Comparison of ENCODE assay signal across 23 cellular contexts in genomic region chr3:153260681-153261080, GRCh38.
"Had no signal": no experiment of that assay in that cellular context is flagged by ENCODE, and none has a peak within 500 bp of the region (broad histone marks: within the 10 kb centered on the region; RNA-seq: fewer than 3 reads in every experiment).

No MANE protein-coding gene starts in this region.

- H3K27me3 Mint-ChIP-seq: activated CD4-positive, alpha-beta T cell treated with anti-CD3 and anti-CD28 coated beads, Interleukin-2, amount 10 ng/mL, durations not matched to agents 7 days and 5 days; activated CD8-positive, alpha-beta memory T cell treated with anti-CD3 and anti-CD28 coated beads, Interleukin-2, amount 10 ng/mL, durations not matched to agents 7 days and 5 days; activated CD8-positive, alpha-beta T cell treated with anti-CD3 and anti-CD28 coated beads for 36 hours; activated naive CD8-positive, alpha-beta T cell treated with anti-CD3 and anti-CD28 coated beads, Interleukin-2, amount 50 U/mL, for 24 hours; central memory CD8-positive, alpha-beta T cell; effector memory CD8-positive, alpha-beta T cell; natural killer cell treated with Interleukin-12 subunit alpha and Interleukin-12 subunit beta and Interleukin-15 and Interleukin-18, amount 100 ng/mL, for 72 hours; progenitor cell of endocrine pancreas had no signal

- H3K9me3 ChIP-seq: colonic mucosa, esophagus muscularis mucosa, gastrocnemius medialis had no signal

- H3K27ac Mint-ChIP-seq: activated CD4-positive, alpha-beta T cell treated with anti-CD3 and anti-CD28 coated beads, Interleukin-2, amount 10 ng/mL, durations not matched to agents 7 days and 5 days; activated CD8-positive, alpha-beta memory T cell treated with anti-CD3 and anti-CD28 coated beads, Interleukin-2, amount 10 ng/mL, durations not matched to agents 7 days and 5 days; activated CD8-positive, alpha-beta T cell treated with anti-CD3 and anti-CD28 coated beads for 36 hours; activated naive CD8-positive, alpha-beta T cell treated with anti-CD3 and anti-CD28 coated beads, Interleukin-2, amount 50 U/mL, for 24 hours; memory B cell; natural killer cell treated with Interleukin-12 subunit alpha and Interleukin-12 subunit beta and Interleukin-15 and Interleukin-18, amount 100 ng/mL, for 72 hours; progenitor cell of endocrine pancreas had no signal

- H3K4me3 ChIP-seq: colonic mucosa, dorsolateral prefrontal cortex, esophagus muscularis mucosa, gastrocnemius medialis had no signal

- H3K4me1 ChIP-seq: colonic mucosa, esophagus muscularis mucosa, gastrocnemius medialis had no signal

- H3K9me3 Mint-ChIP-seq: activated CD8-positive, alpha-beta T cell treated with anti-CD3 and anti-CD28 coated beads for 36 hours; central memory CD8-positive, alpha-beta T cell; effector memory CD8-positive, alpha-beta T cell had no signal

- ATAC-seq: activated CD8-positive, alpha-beta memory T cell treated with anti-CD3 and anti-CD28 coated beads, Interleukin-2, amount 10 ng/mL, durations not matched to agents 7 days and 5 days; activated CD8-positive, alpha-beta T cell treated with anti-CD3 and anti-CD28 coated beads for 36 hours; activated naive CD8-positive, alpha-beta T cell treated with anti-CD3 and anti-CD28 coated beads, Interleukin-2, amount 50 U/mL, for 24 hours; effector memory CD8-positive, alpha-beta T cell; gastrocnemius medialis; left colon; natural killer cell treated with Interleukin-12 subunit alpha and Interleukin-12 subunit beta and Interleukin-15 and Interleukin-18, amount 100 ng/mL, for 72 hours; stimulated activated naive CD8-positive, alpha-beta T cell treated with anti-CD3 and anti-CD28 coated beads, Interleukin-15, Interleukin-2, amounts not matched to agents 100 U/mL and 50 U/mL, for 24 hours had no signal

- H3K36me3 Mint-ChIP-seq: activated CD8-positive, alpha-beta memory T cell treated with anti-CD3 and anti-CD28 coated beads, Interleukin-2, amount 10 ng/mL, durations not matched to agents 7 days and 5 days; natural killer cell treated with Interleukin-12 subunit alpha and Interleukin-12 subunit beta and Interleukin-15 and Interleukin-18, amount 100 ng/mL, for 72 hours had no signal

- H3K27me3 ChIP-seq: colonic mucosa, dorsolateral prefrontal cortex, esophagus muscularis mucosa, gastrocnemius medialis had no signal

- H3K27ac ChIP-seq: colonic mucosa, dorsolateral prefrontal cortex, esophagus muscularis mucosa, gastrocnemius medialis, WERI-Rb-1 had no signal

- H3K4me3 Mint-ChIP-seq: activated CD4-positive, alpha-beta T cell treated with anti-CD3 and anti-CD28 coated beads, Interleukin-2, amount 10 ng/mL, durations not matched to agents 7 days and 5 days; activated CD8-positive, alpha-beta memory T cell treated with anti-CD3 and anti-CD28 coated beads, Interleukin-2, amount 10 ng/mL, durations not matched to agents 7 days and 5 days; activated CD8-positive, alpha-beta T cell treated with anti-CD3 and anti-CD28 coated beads for 36 hours; activated naive CD8-positive, alpha-beta T cell treated with anti-CD3 and anti-CD28 coated beads, Interleukin-2, amount 50 U/mL, for 24 hours; central memory CD8-positive, alpha-beta T cell; effector memory CD8-positive, alpha-beta T cell; memory B cell; natural killer cell treated with Interleukin-12 subunit alpha and Interleukin-12 subunit beta and Interleukin-15 and Interleukin-18, amount 100 ng/mL, for 72 hours had no signal

- H3K36me3 ChIP-seq: colonic mucosa, esophagus muscularis mucosa, gastrocnemius medialis, WERI-Rb-1 had no signal

- DNase-seq: activated CD4-positive, alpha-beta T cell treated with anti-CD3 and anti-CD28 coated beads, Interleukin-2, amount 10 ng/mL, durations not matched to agents 7 days and 5 days; activated CD4-positive, CD25-positive, alpha-beta regulatory T cell treated with anti-CD3 and anti-CD28 coated beads, Interleukin-2, amount 50 U/mL, for 72 hours; activated CD8-positive, alpha-beta memory T cell treated with anti-CD3 and anti-CD28 coated beads, Interleukin-2, amount 10 ng/mL, durations not matched to agents 7 days and 5 days; activated CD8-positive, alpha-beta T cell treated with anti-CD3 and anti-CD28 coated beads for 36 hours; activated effector memory CD4-positive, alpha-beta T cell treated with anti-CD3 and anti-CD28 coated beads, Interleukin-2, amount 50 U/mL, for 16 hours; activated naive CD4-positive, alpha-beta T cell treated with anti-CD3 and anti-CD28 coated beads, Interleukin-2, amount 50 U/mL, for 16 hours; activated naive CD8-positive, alpha-beta T cell treated with anti-CD3 and anti-CD28 coated beads, Interleukin-2, amount 50 U/mL, for 24 hours; activated T-cell treated with anti-CD3 and anti-CD28 coated beads for 4 hours; aorta; colonic mucosa; dorsolateral prefrontal cortex; effector memory CD8-positive, alpha-beta T cell; gastrocnemius medialis; left colon; stimulated activated CD4-positive, alpha-beta T cell treated with anti-CD3 and anti-CD28 coated beads, Interleukin-4, amount 100 ng/mL, for 24 hours; stimulated activated naive CD8-positive, alpha-beta T cell treated with anti-CD3 and anti-CD28 coated beads, Interleukin-15, Interleukin-2, amounts not matched to agents 100 U/mL and 50 U/mL, for 24 hours; T-helper 1 cell; WERI-Rb-1 had no signal
